Comparison of ENCODE assay signal across 1 cellular context in the genomic region with DNA sequence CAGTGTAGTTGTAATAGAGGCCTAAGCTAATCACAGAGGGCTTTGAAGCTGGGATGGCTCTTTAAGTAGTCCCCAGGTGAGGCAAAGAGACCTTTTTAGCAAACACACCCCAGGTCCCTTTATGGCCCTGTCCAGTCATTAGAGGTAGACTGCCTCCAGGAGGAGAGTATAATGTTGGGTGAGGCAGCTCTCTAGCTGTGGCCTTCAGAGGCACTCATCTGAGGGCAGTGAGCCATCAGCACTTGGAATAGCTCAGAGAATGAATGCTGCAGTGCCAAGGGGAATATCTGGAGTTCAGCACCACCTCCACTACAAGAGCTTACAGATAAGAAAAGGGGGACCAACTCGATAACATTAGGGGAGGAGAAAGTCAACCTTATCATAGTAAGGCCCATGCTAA.
TF ChIP-seq lines count a peak whose summit lies in the region.

No MANE protein-coding gene starts in this region.

TF ChIP-seq in H1, 55 proteins besides CTCF, POLR2A, EP300 and RAD21:
- TF ChIP-seq TAF7 (optimal IDR thresholded peaks at IDR 0.05; ENCODE audit: borderline replicate concordance, low read depth, low read length) (no peak), GTF2F1 (IDR thresholded peaks at IDR 0.05; ENCODE audit: borderline replicate concordance, low read depth, low read length) (no peak), SIN3A (conservative IDR thresholded peaks at IDR 0.05 in 1 of 2, IDR thresholded peaks at IDR 0.05 in 1 of 2; ENCODE audit: low read depth in 1 of 2, low read length in 2 of 2) (no peak), MAFK (IDR thresholded peaks at IDR 0.05; ENCODE audit: low read depth, low read length) (no peak), NANOG (IDR thresholded peaks at IDR 0.05; ENCODE audit: insufficient read depth, low read depth, low read length, poor library complexity, severe bottlenecking) (no peak), FOSL1 (IDR thresholded peaks at IDR 0.05; ENCODE audit: insufficient read depth, low read depth, low read length) (no peak), SAP30 (IDR thresholded peaks at IDR 0.05; ENCODE audit: insufficient read depth, insufficient replicate concordance, low read length) (no peak), BRCA1 (IDR thresholded peaks at IDR 0.05; ENCODE audit: low read depth, low read length) (no peak), SIX5 (IDR thresholded peaks at IDR 0.05; ENCODE audit: low read depth, low read length) (no peak), SRF (IDR thresholded peaks at IDR 0.05; ENCODE audit: low read depth, low read length) (no peak), GABPA (IDR thresholded peaks at IDR 0.05; ENCODE audit: borderline replicate concordance, insufficient read depth, low read length) (no peak), BCL11A (IDR thresholded peaks at IDR 0.05; ENCODE audit: low read depth in 2 of 2, low read length in 2 of 2) (no peak), HDAC6 (IDR thresholded peaks at IDR 0.05; ENCODE audit: low read depth, low read length) (no peak), TBP (IDR thresholded peaks at IDR 0.05; ENCODE audit: low read depth, low read length) (no peak), RNF2 (IDR thresholded peaks at IDR 0.05; ENCODE audit: borderline replicate concordance, low read depth, low read length, missing control alignments, poor library complexity, severe bottlenecking) (no peak), SUZ12 (IDR thresholded peaks at IDR 0.05; ENCODE audit: low read length) (no peak), POU5F1 (IDR thresholded peaks at IDR 0.05; ENCODE audit: low read depth, low read length) (no peak)
- TF ChIP-seq, protein P1, sequence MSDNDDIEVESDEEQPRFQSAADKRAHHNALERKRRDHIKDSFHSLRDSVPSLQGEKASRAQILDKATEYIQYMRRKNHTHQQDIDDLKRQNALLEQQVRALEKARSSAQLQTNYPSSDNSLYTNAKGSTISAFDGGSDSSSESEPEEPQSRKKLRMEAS (IDR thresholded peaks at IDR 0.05), result no peak
- TF ChIP-seq, protein P2, sequence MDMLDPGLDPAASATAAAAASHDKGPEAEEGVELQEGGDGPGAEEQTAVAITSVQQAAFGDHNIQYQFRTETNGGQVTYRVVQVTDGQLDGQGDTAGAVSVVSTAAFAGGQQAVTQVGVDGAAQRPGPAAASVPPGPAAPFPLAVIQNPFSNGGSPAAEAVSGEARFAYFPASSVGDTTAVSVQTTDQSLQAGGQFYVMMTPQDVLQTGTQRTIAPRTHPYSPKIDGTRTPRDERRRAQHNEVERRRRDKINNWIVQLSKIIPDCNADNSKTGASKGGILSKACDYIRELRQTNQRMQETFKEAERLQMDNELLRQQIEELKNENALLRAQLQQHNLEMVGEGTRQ (IDR thresholded peaks at IDR 0.05; ENCODE audit: low read length), result no peak
